3 cellular contexts compared by ENCODE assay signal in genomic region chr16:29707160-29707559, GRCh38. TPM values are rescaled to one million over a fixed set of nuclear protein-coding genes. Genes with fewer than 3 reads are reported as not detected.
"Had no signal": no experiment of that assay in that cellular context is flagged by ENCODE, and none has a peak within 500 bp of the region (broad histone marks: within the 10 kb centered on the region; RNA-seq: fewer than 3 reads in every experiment).

No MANE protein-coding gene starts in this region.

RNA-seq across cellular contexts. Expression of gene C16orf54, which starts 38.6 kb away (rescaled TPM):
- polyA plus RNA-seq: endothelial cell of umbilical vein, fibroblast of lung, foreskin keratinocyte had no signal

RNA-seq across cellular contexts. Expression of gene SPN, which starts 44.1 kb away (rescaled TPM):
- polyA plus RNA-seq: endothelial cell of umbilical vein, foreskin keratinocyte had no signal
